In the genomic region with DNA sequence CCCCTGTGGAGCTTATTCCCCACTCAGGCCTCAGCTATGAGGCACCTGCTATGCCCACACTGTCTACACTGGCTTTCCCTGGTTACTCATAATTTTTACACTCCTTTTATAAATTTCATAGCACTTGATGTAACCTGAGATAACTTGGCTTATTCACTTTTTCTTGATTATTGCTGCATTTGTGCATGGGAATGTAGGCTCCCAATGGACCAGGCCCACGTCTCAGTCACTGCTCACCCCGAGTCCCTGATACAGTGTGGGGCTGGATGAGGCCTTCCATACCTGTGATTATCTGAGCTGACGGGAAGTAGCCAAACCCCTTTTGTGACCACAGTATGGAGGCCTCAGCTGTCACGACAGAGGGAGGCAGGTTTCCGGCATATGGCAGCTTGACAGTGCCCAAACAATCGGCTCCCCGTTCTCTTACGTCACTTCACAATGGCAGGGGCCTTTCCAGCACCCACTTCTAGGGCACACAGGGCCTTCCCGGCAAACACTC, we compare ENCODE assay signal across 34 cellular contexts.
"Had no signal": no experiment of that assay in that cellular context is flagged by ENCODE, and none has a peak within 500 bp of the region (broad histone marks: within the 10 kb centered on the region; RNA-seq: fewer than 3 reads in every experiment).

No MANE protein-coding gene starts in this region.

- H3K9ac ChIP-seq: KMS-11 had no signal

- DNase-seq: Karpas-422, Kasumi-1, MM.1S, MV-4-11, NCI-H1048, NCI-H1092, NCI-H1092 treated with DMSO at 0.1 percent for 48 hours, NCI-H1105, NCI-H1105 treated with DMSO at 0.1 percent for 48 hours, NCI-H1417, NCI-H1417 treated with DMSO at 0.1 percent for 48 hours, NCI-H1436, NCI-H1436 treated with DMSO at 0.1 percent for 48 hours, NCI-H146, NCI-H1694, NCI-H1694 treated with DMSO at 0.1 percent for 48 hours, NCI-H187, NCI-H187 treated with DMSO at 0.1 percent for 48 hours, NCI-H1930, NCI-H2029 treated with DMSO at 0.1 percent for 48 hours, NCI-H2081, NCI-H2081 treated with DMSO at 0.1 percent for 48 hours, NCI-H2107, NCI-H2171, NCI-H2171 treated with DMSO at 0.1 percent for 48 hours, NCI-H2227 treated with DMSO at 0.1 percent for 48 hours, NCI-H226, NCI-H345, NCI-H446, NCI-H446 treated with DMSO at 0.1 percent for 48 hours, NCI-H510A, NCI-H510A treated with DMSO at 0.1 percent for 48 hours, NCI-H524 had no signal

- H3K4me2 ChIP-seq: KMS-11 had no signal

- H3K27ac ChIP-seq: KMS-11 had no signal
